9 cellular contexts compared by ENCODE assay signal in the genomic region with DNA sequence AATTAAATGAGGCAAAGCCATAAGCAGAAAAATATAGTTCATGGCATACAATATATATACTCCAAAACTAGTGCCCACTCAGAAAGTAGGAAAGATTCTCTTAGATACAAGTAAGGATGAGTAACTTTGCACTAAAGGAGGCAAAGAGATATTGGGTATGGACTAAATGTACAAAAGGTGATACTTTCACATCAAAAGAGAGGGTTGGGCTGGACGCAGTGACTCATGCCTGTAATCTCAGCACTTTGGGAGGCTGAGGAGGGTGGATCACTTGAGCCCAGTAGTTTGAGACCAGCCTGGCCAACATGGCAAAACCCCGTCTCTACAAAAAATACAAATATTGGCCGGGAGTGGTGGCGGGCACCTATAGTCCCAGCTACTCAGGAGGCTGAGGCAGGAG. TPM values are rescaled to one million over a fixed set of nuclear protein-coding genes. Genes with fewer than 3 reads are reported as not detected.
DNase-seq lines count a peak whose midpoint lies in the region; ATAC-seq and TF ChIP-seq lines count a peak whose summit lies in the region.
"Had no signal": no experiment of that assay in that cellular context is flagged by ENCODE, and none has a peak within 500 bp of the region (broad histone marks: within the 10 kb centered on the region; RNA-seq: fewer than 3 reads in every experiment).

No MANE protein-coding gene starts in this region.

- H2AK9ac ChIP-seq in IMR-90 (replicated peaks; ENCODE audit: low read depth, low read length, poor library complexity) = no peak overlapping the region

- peaks cover 41 to 83% (median 72%) of the 10 kb centered on the region in 7 donors for H3K4me1 Mint-ChIP-seq in naive thymus-derived CD4-positive, alpha-beta T cell

- H3K4me2 ChIP-seq in IMR-90 (ENCODE audit: low read depth, low read length) (no peak overlapping the region), mammary epithelial cell (ENCODE audit: insufficient read depth, low read depth, low read length) (peak overlapping the region; percentile 45)

- H3K23ac ChIP-seq in IMR-90 (ENCODE audit: low read depth, low read length) = 0 out of 2 replicates have a peak overlapping the region, but pooled peaks have one; percentile 5

- peaks cover 11% of the 10 kb centered on the region for H3K4me1 ChIP-seq in IMR-90 (ENCODE audit: control insufficient read depth, insufficient read depth, low read length)
- peaks cover 30% of the 10 kb centered on the region for H3K4me1 ChIP-seq in mammary epithelial cell (ENCODE audit: insufficient read depth, low read length)
- H3K4me1 ChIP-seq in naive thymus-derived CD4-positive, alpha-beta T cell (ENCODE audit: control insufficient read depth in 2 of 2, insufficient read depth in 2 of 2, low read length in 2 of 2) = peaks cover 15 to 24% of the 10 kb centered on the region in 2 donors

- no peak overlapping the region for H3K4ac ChIP-seq in IMR-90 (ENCODE audit: low read depth, low read length)

- TF ChIP-seq POLR2A in IMR-90 (IDR thresholded peaks at IDR 0.05; ENCODE audit: low read depth, low read length) = no peak

- DNase-seq in IMR-90 = no peak
- peak; percentile 16 for DNase-seq in mammary epithelial cell
- no peak for DNase-seq in naive thymus-derived CD4-positive, alpha-beta T cell
- no peak for DNase-seq in EL
- DNase-seq in DMS53 (lab: John Stamatoyannopoulos, UW) = no peak
- DNase-seq: NCI-H2107 had no signal

- ATAC-seq in IMR-90 (ENCODE audit: low read depth) = no peak
- no peak for ATAC-seq in naive thymus-derived CD4-positive, alpha-beta T cell
- ATAC-seq in GM18861 (IDR thresholded peaks at IDR 0.05; ENCODE audit: unreplicated experiment) = no peak
- no peak for ATAC-seq in HG02973 (IDR thresholded peaks at IDR 0.05; ENCODE audit: unreplicated experiment)

- peak overlapping the region in 8 of 9 donors; percentile 51 to 94 (median 82) for H3K27ac Mint-ChIP-seq in naive thymus-derived CD4-positive, alpha-beta T cell

- H3K9me3 ChIP-seq in IMR-90 (ENCODE audit: control insufficient read depth, insufficient read depth, low read length) = no peaks in the 10 kb centered on the region
- H3K9me3 ChIP-seq in mammary epithelial cell (replicated peaks; ENCODE audit: insufficient read depth, low read length) = no peaks in the 10 kb centered on the region
- H3K9me3 ChIP-seq in naive thymus-derived CD4-positive, alpha-beta T cell (ENCODE audit: control insufficient read depth in 2 of 3, low read length in 3 of 3) = no peaks in the 10 kb centered on the region

- H2AFZ ChIP-seq in IMR-90 (replicated peaks; ENCODE audit: low read length, poor library complexity) (no peak overlapping the region), mammary epithelial cell (ENCODE audit: low read depth, low read length) (no peak overlapping the region)

- peaks cover 4 to 51% (median 27%) of the 10 kb centered on the region in 5 donors for H3K36me3 Mint-ChIP-seq in naive thymus-derived CD4-positive, alpha-beta T cell

- no peak for TF ChIP-seq RAD21 in IMR-90 (IDR thresholded peaks at IDR 0.05; ENCODE audit: low read length)

- H3K4me3 Mint-ChIP-seq in naive thymus-derived CD4-positive, alpha-beta T cell = no peak overlapping the region

- no peak overlapping the region for H2BK15ac ChIP-seq in IMR-90 (ENCODE audit: low read depth, low read length)

- peaks cover 9% of the 10 kb centered on the region; the same call in 1 of the 2 replicates for H3K36me3 ChIP-seq in IMR-90 (ENCODE audit: control insufficient read depth, insufficient read depth, low read length)
- peaks cover 7% of the 10 kb centered on the region for H3K36me3 ChIP-seq in mammary epithelial cell (ENCODE audit: insufficient read depth, low read length)
- peaks cover 0 to 6% (median 0%) of the 10 kb centered on the region in 3 experiments for H3K36me3 ChIP-seq in naive thymus-derived CD4-positive, alpha-beta T cell (ENCODE audit: control insufficient read depth in 2 of 3, insufficient read depth in 3 of 3, low read length in 3 of 3)

- no peak overlapping the region for H3K18ac ChIP-seq in IMR-90 (ENCODE audit: low read depth, low read length)

- no peak overlapping the region for H2AK5ac ChIP-seq in IMR-90 (ENCODE audit: low read depth, low read length)

- no peaks in the 10 kb centered on the region for H3K27me3 Mint-ChIP-seq in naive thymus-derived CD4-positive, alpha-beta T cell

- H3K14ac ChIP-seq in IMR-90 (replicated peaks; ENCODE audit: low read depth, low read length) = no peak overlapping the region

- H3K9me3 Mint-ChIP-seq in naive thymus-derived CD4-positive, alpha-beta T cell = no peaks in the 10 kb centered on the region

- peak overlapping the region; percentile 9 for H2BK5ac ChIP-seq in IMR-90 (ENCODE audit: low read depth, low read length, poor library complexity, severe bottlenecking)

- no TSS peak for BruUV-seq in IMR-90 (replicated peaks; lab: Mats Ljungman, UMichigan)
- no TSS peak for BruUV-seq in mammary epithelial cell (replicated peaks; lab: Mats Ljungman, UMichigan)

- H3K79me2 ChIP-seq in mammary epithelial cell (ENCODE audit: insufficient read depth, low read length) = peaks cover 89% of the 10 kb centered on the region

- H3K27ac ChIP-seq in 22Rv1 = peak overlapping the region; percentile 52
- H3K27ac ChIP-seq in IMR-90 (ENCODE audit: insufficient read depth, low read length) = no peak overlapping the region; the same call in 1 of the 2 replicates
- H3K27ac ChIP-seq in mammary epithelial cell (ENCODE audit: insufficient read depth, low read depth, low read length) = peak overlapping the region; percentile 64
- H3K27ac ChIP-seq in naive thymus-derived CD4-positive, alpha-beta T cell (ENCODE audit: low read depth, low read length) = no peak overlapping the region

- no peak overlapping the region for H4K91ac ChIP-seq in IMR-90 (ENCODE audit: insufficient read depth, low read depth, low read length)

- H3K27me3 ChIP-seq in IMR-90 (ENCODE audit: control insufficient read depth, insufficient read depth, low read length) (no peaks in the 10 kb centered on the region), mammary epithelial cell (ENCODE audit: insufficient read depth, low read length) (no peaks in the 10 kb centered on the region)
- no peaks in the 10 kb centered on the region for H3K27me3 ChIP-seq in naive thymus-derived CD4-positive, alpha-beta T cell (ENCODE audit: control insufficient read depth in 2 of 2, insufficient read depth in 2 of 2, low read length in 2 of 2)

- 100% methylated on average over 1 of the region's 4 CpGs; no CpG with 5 or more reads in 1 of the 2 experiments for WGBS in IMR-90 (ENCODE audit: extremely low coverage in 2 of 2, insufficient read length in 1 of 2), 2 experiments
- WGBS in mammary epithelial cell (ENCODE audit: low coverage, missing lambda C conversion rate) = 93% methylated on average over 4 of the region's 4 CpGs

- H3K9ac ChIP-seq in IMR-90 (ENCODE audit: low read depth, low read length) = no peak overlapping the region
- peak overlapping the region; percentile 42 for H3K9ac ChIP-seq in mammary epithelial cell (ENCODE audit: insufficient read depth, low read length)

- no peak overlapping the region for H3K4me3 ChIP-seq in IMR-90 (ENCODE audit: insufficient read depth, low read depth, low read length)
- H3K4me3 ChIP-seq in mammary epithelial cell (replicated peaks in 1 of 3; ENCODE audit: insufficient read depth in 1 of 3, low read depth in 2 of 3, low read length in 3 of 3) = no peak overlapping the region
- no peak overlapping the region for H3K4me3 ChIP-seq in naive thymus-derived CD4-positive, alpha-beta T cell (ENCODE audit: low read length)

- intact Hi-C loops in IMR-90 (cut with micrococcal nuclease) (no loop called here), mammary epithelial cell (cut with micrococcal nuclease) (no loop called here)
- intact Hi-C loops in naive thymus-derived CD4-positive, alpha-beta T cell (cut with micrococcal nuclease) = no loop called here

- TF ChIP-seq CTCF in 22Rv1 (IDR thresholded peaks at IDR 0.05) = no peak
- no peak for TF ChIP-seq CTCF in IMR-90 (conservative IDR thresholded peaks at IDR 0.05; ENCODE audit: low read depth, low read length)
- no peak for TF ChIP-seq CTCF in mammary epithelial cell (conservative IDR thresholded peaks at IDR 0.05 in 1 of 2, IDR thresholded peaks at IDR 0.05 in 1 of 2; ENCODE audit: extremely low read depth in 1 of 2, insufficient read depth in 1 of 2, low read depth in 1 of 2, low read length in 2 of 2)

- no peak overlapping the region for H4K5ac ChIP-seq in IMR-90 (ENCODE audit: low read depth, low read length)

- no peak overlapping the region for H2BK120ac ChIP-seq in IMR-90 (ENCODE audit: low read depth, low read length)

- H3K9me1 ChIP-seq in IMR-90 (ENCODE audit: insufficient read depth, low read length) = peaks cover 6% of the 10 kb centered on the region; the same call in 1 of the 2 replicates

- peaks cover 22 to 54% of the 10 kb centered on the region in 2 experiments for H3K79me1 ChIP-seq in IMR-90 (ENCODE audit: low read depth in 1 of 2, low read length in 2 of 2)

- dilution Hi-C loops in IMR-90 (cut with HindIII; ENCODE audit: low sequenced_read_pairs, unreplicated experiment) = no loop called here
- dilution Hi-C loops in mammary epithelial cell (cut with HindIII; ENCODE audit: low sequenced_read_pairs) = no loop called here

- POLR2A ChIA-PET in IMR-90 (lab: Charles Lee; ENCODE audit: unreplicated experiment) = no interaction called here
- POLR2A ChIA-PET in naive thymus-derived CD4-positive, alpha-beta T cell (lab: Charles Lee) = interaction anchor here (0.8 to 1.2 kb wide), 2 partner anchors 373 to 419 kb away, joined by 3 read pairs; no protein-coding TSS in a partner anchor

- CTCF ChIA-PET in IMR-90 (lab: Yijun Ruan, JAX) = no interaction called here
- CTCF ChIA-PET in mammary epithelial cell (lab: Charles Lee; ENCODE audit: low non-redundant PET) = no interaction called here
- CTCF ChIA-PET in naive thymus-derived CD4-positive, alpha-beta T cell (lab: Charles Lee) = interaction anchor here (0.6 to 5.5 kb wide), 5 partner anchors 14 to 470 kb away, joined by 3 to 49 read pairs (median 22); no protein-coding TSS in a partner anchor

- in situ Hi-C loops in IMR-90 (cut with MboI; ENCODE audit: low sequenced_read_pairs) = no loop called here
- in situ Hi-C loops in mammary epithelial cell (cut with MboI; ENCODE audit: low sequenced_read_pairs in 2 of 2) = no loop called here

- no peak overlapping the region for H4K8ac ChIP-seq in IMR-90 (ENCODE audit: low read depth in 2 of 2, low read length in 2 of 2)

- no peaks in the 10 kb centered on the region; the same call in 1 of the 2 replicates for H4K20me1 ChIP-seq in IMR-90 (ENCODE audit: insufficient read depth, low read length)
- no peaks in the 10 kb centered on the region for H4K20me1 ChIP-seq in mammary epithelial cell (ENCODE audit: insufficient read depth, low read length)

- H2BK20ac ChIP-seq in IMR-90 (ENCODE audit: low read depth, low read length) = no peak overlapping the region

- no peak overlapping the region for H3K56ac ChIP-seq in IMR-90 (ENCODE audit: extremely low read depth, insufficient read depth, low read length)

RNA-seq across cellular contexts. Expression of a gene that starts 6.7 kb away (rescaled TPM):
- total RNA-seq in IMR-90 (2012; rRNA removed) (20.4 and 34.2 TPM in 2 replicates), mammary epithelial cell (10 to 100 TPM; 23.8 to 26.5 TPM)
- polyA plus RNA-seq in IMR-90 (2012; rRNA removed) (19.6 and 22.6 TPM in 2 replicates), mammary epithelial cell (25.0 TPM)
- 2.9 and 3.7 TPM in 2 replicates for polyA plus RNA-seq in IMR-90 (2012; cell fraction: cytosol; rRNA removed)
- 1.7 and 14.5 TPM in 2 replicates for polyA plus RNA-seq in IMR-90 (2012; cell fraction: nucleus; rRNA removed; ENCODE audit: low replicate concordance)
- polyA minus RNA-seq in mammary epithelial cell = 12.9 TPM
- 10 to 100 TPM; 16.3 to 28.9 (median 27.6) TPM for total RNA-seq in naive thymus-derived CD4-positive, alpha-beta T cell
- 10 to 100 TPM; 23.3 to 27.4 TPM for polyA plus RNA-seq in naive thymus-derived CD4-positive, alpha-beta T cell

RNA-seq across cellular contexts. Expression of a gene that starts 6.7 kb away (rescaled TPM):
- total RNA-seq in IMR-90 (2012; rRNA removed) = 8.1 and 10.8 TPM in 2 replicates
- polyA plus RNA-seq in IMR-90 (2012; rRNA removed) = 2.8 and 3.5 TPM in 2 replicates
- 1.4 and 2.4 TPM in 2 replicates for polyA plus RNA-seq in IMR-90 (2012; cell fraction: cytosol; rRNA removed)
- 0.64 and 3.7 TPM in 2 replicates for polyA plus RNA-seq in IMR-90 (2012; cell fraction: nucleus; rRNA removed; ENCODE audit: low replicate concordance)
- 10 to 100 TPM in 1 of 2 donors, 1 to 10 TPM in 1; 8.2 to 14.6 TPM for total RNA-seq in mammary epithelial cell
- 7.9 TPM for polyA plus RNA-seq in mammary epithelial cell
- 11.0 TPM for polyA minus RNA-seq in mammary epithelial cell
- total RNA-seq in naive thymus-derived CD4-positive, alpha-beta T cell = 10 to 100 TPM; 16.3 to 26.7 (median 21.6) TPM
- polyA plus RNA-seq in naive thymus-derived CD4-positive, alpha-beta T cell = 10 to 100 TPM; 12.5 to 13.5 TPM

RNA-seq across cellular contexts. Expression of a gene that starts 37.0 kb away (rescaled TPM):
- total RNA-seq in IMR-90 (2012; rRNA removed) (42.5 and 50.0 TPM in 2 replicates), mammary epithelial cell (10 to 100 TPM; 20.2 to 27.2 TPM)
- polyA plus RNA-seq in IMR-90 (2012; rRNA removed) (20.5 and 21.9 TPM in 2 replicates), mammary epithelial cell (11.0 TPM)
- 7.8 and 18.4 TPM in 2 replicates for polyA plus RNA-seq in IMR-90 (2012; cell fraction: cytosol; rRNA removed)
- 6.9 and 32.6 TPM in 2 replicates for polyA plus RNA-seq in IMR-90 (2012; cell fraction: nucleus; rRNA removed; ENCODE audit: low replicate concordance)
- polyA minus RNA-seq in mammary epithelial cell = 12.8 TPM
- total RNA-seq in naive thymus-derived CD4-positive, alpha-beta T cell = 10 to 100 TPM; 15.9 to 39.9 (median 31.9) TPM
- 10 to 100 TPM; 11.1 to 11.9 TPM for polyA plus RNA-seq in naive thymus-derived CD4-positive, alpha-beta T cell

Comparison
In these comparisons a context has a peak if more than half of its experiments do, and no peak if none do; other contexts are left out.
1. H3K27ac ChIP-seq: peak in 22Rv1 (single experiment) and mammary epithelial cell (single experiment); none in IMR-90 (single experiment) and naive thymus-derived CD4-positive, alpha-beta T cell (single experiment).